11 cellular contexts compared by ENCODE assay signal in genomic region chr13:44903596-44903995, GRCh38.
DNase-seq lines count a peak whose midpoint lies in the region; ATAC-seq lines count a peak whose summit lies in the region.
"Had no signal": no experiment of that assay in that cellular context is flagged by ENCODE, and none has a peak within 500 bp of the region (broad histone marks: within the 10 kb centered on the region; RNA-seq: fewer than 3 reads in every experiment).

No MANE protein-coding gene starts in this region.

- peak; percentile 96 for ATAC-seq in Right ventricle myocardium inferior
- ATAC-seq in Right ventricle myocardium superior (ENCODE audit: poor library complexity), result peak; percentile 93
- ATAC-seq in GM18909 (IDR thresholded peaks at IDR 0.05; ENCODE audit: poor library complexity, unreplicated experiment), result no peak
- ATAC-seq in HG03565 (IDR thresholded peaks at IDR 0.05; ENCODE audit: unreplicated experiment), result no peak
- ATAC-seq: activated CD4-positive, alpha-beta T cell treated with anti-CD3 and anti-CD28 coated beads for 36 hours had no signal

- DNase-seq in Right ventricle myocardium inferior (ENCODE audit: missing footprints), result peak; percentile 90
- DNase-seq in cardiac septum (ENCODE audit: low spot score), result no peak
- DNase-seq in Right ventricle myocardium superior, result peak; percentile 93
- peak; percentile 18 for DNase-seq in occipital lobe (lab: John Stamatoyannopoulos, UW)
- no peak for DNase-seq in SHP77 treated with DMSO at 0.1 percent for 48 hours (lab: John Stamatoyannopoulos, UW)
- DNase-seq in activated naive CD4-positive, alpha-beta T cell treated with anti-CD3 and anti-CD28 coated beads, Interleukin-2, amount 50 U/mL, for 16 hours, result no peak
- DNase-seq: activated CD4-positive, alpha-beta T cell treated with anti-CD3 and anti-CD28 coated beads for 36 hours; NCI-H2107; stimulated activated CD4-positive, alpha-beta T cell treated with anti-CD3 and anti-CD28 coated beads, Interleukin-4, amount 100 ng/mL, for 4 hours had no signal

- intact Hi-C loops in Right ventricle myocardium inferior (cut with DNase I) (no loop called here), cardiac septum (cut with DNase I) (no loop called here), Right ventricle myocardium superior (cut with DNase I) (no loop called here)

Comparison
In these comparisons a context has a peak if more than half of its experiments do, and no peak if none do; other contexts are left out.
1. DNase-seq: peak in Right ventricle myocardium inferior (single experiment), Right ventricle myocardium superior (single experiment) and occipital lobe (single experiment); none in cardiac septum (single experiment), SHP77 treated with DMSO at 0.1 percent for 48 hours (single experiment) and activated naive CD4-positive, alpha-beta T cell treated with anti-CD3 and anti-CD28 coated beads, Interleukin-2, amount 50 U/mL, for 16 hours (single experiment).
2. ATAC-seq: peak in Right ventricle myocardium inferior (single experiment) and Right ventricle myocardium superior (single experiment); none in GM18909 (single experiment) and HG03565 (single experiment).